1 cellular context compared by ENCODE assay signal in genomic region chr6:46652603-46653438, GRCh38.
TF ChIP-seq lines count a peak whose summit lies in the region.

CYP39A1 (minus strand) TSS chr6:46652818; CDS start chr6:46652582, 236 bp downstream.
SLC25A27 (plus strand) TSS chr6:46652975; CDS start chr6:46653193, 218 bp downstream.

TF ChIP-seq in GM12878, 131 proteins besides CTCF, POLR2A, EP300 and RAD21 (continued from another document and continues in another):
- no peak for TF ChIP-seq TAF1 (IDR thresholded peaks at IDR 0.05; ENCODE audit: borderline replicate concordance, low read depth, low read length)
- no peak for TF ChIP-seq CHD2 (IDR thresholded peaks at IDR 0.05; ENCODE audit: borderline replicate concordance, low read depth, low read length)
- no peak for TF ChIP-seq EGR1 (IDR thresholded peaks at IDR 0.05; ENCODE audit: borderline replicate concordance in 1 of 2, low read depth in 2 of 2, low read length in 2 of 2)
- TF ChIP-seq CREB1 (IDR thresholded peaks at IDR 0.05; ENCODE audit: low read depth): no peak
- 0 out of 2 replicates have a peak, but pooled peaks have one; percentile 56 for TF ChIP-seq LARP7 (IDR thresholded peaks at IDR 0.05)
- TF ChIP-seq HDAC6 (IDR thresholded peaks at IDR 0.05; ENCODE audit: unreplicated experiment): peak; percentile 93
- TF ChIP-seq PBX3 (IDR thresholded peaks at IDR 0.05; ENCODE audit: insufficient replicate concordance, low read depth, low read length): peak; percentile 78
- no peak for TF ChIP-seq ELK1 (IDR thresholded peaks at IDR 0.05; ENCODE audit: low read depth, low read length)
- TF ChIP-seq STAT1 (conservative IDR thresholded peaks at IDR 0.05): no peak
- TF ChIP-seq ZNF592 (IDR thresholded peaks at IDR 0.05): no peak
- TF ChIP-seq E2F4 (IDR thresholded peaks at IDR 0.05; ENCODE audit: low read depth, low read length): no peak
- no peak for TF ChIP-seq KDM1A (IDR thresholded peaks at IDR 0.05; ENCODE audit: borderline replicate concordance)
- TF ChIP-seq IRF4 (IDR thresholded peaks at IDR 0.05; ENCODE audit: low read depth, low read length): no peak
- no peak for TF ChIP-seq REST (IDR thresholded peaks at IDR 0.05; ENCODE audit: low read depth, low read length)
- TF ChIP-seq RELB (IDR thresholded peaks at IDR 0.05; ENCODE audit: low read depth): no peak
- TF ChIP-seq BCLAF1 (IDR thresholded peaks at IDR 0.05): no peak
- no peak for TF ChIP-seq POLR2AphosphoS2 (IDR thresholded peaks at IDR 0.05; ENCODE audit: low read depth, low read length)
- no peak for TF ChIP-seq MLLT1 (IDR thresholded peaks at IDR 0.05)
- peak; percentile 44 for TF ChIP-seq SP1 (IDR thresholded peaks at IDR 0.05; ENCODE audit: low read depth, low read length)
- no peak for TF ChIP-seq HSF1 (IDR thresholded peaks at IDR 0.05; ENCODE audit: low read depth, low read length)
- TF ChIP-seq SREBF1 (IDR thresholded peaks at IDR 0.05; ENCODE audit: low read length): no peak
- TF ChIP-seq IKZF2 (IDR thresholded peaks at IDR 0.05): no peak
- no peak for TF ChIP-seq RUNX3 (IDR thresholded peaks at IDR 0.05; ENCODE audit: low read length)
- TF ChIP-seq TBL1XR1 (IDR thresholded peaks at IDR 0.05; ENCODE audit: low read depth, low read length): no peak
- no peak for TF ChIP-seq BRCA1 (IDR thresholded peaks at IDR 0.05; ENCODE audit: low read depth, low read length)
- no peak for TF ChIP-seq MEF2A (IDR thresholded peaks at IDR 0.05; ENCODE audit: insufficient read depth, low read depth, low read length)
- no peak for TF ChIP-seq NFIC (IDR thresholded peaks at IDR 0.05; ENCODE audit: low read depth, low read length)
- TF ChIP-seq MTA3 (IDR thresholded peaks at IDR 0.05; ENCODE audit: borderline replicate concordance, low read length): no peak
- TF ChIP-seq CHD1 (IDR thresholded peaks at IDR 0.05; ENCODE audit: low read depth, low read length): no peak
- no peak for TF ChIP-seq CHD4 (IDR thresholded peaks at IDR 0.05)
- TF ChIP-seq NRF1 (conservative IDR thresholded peaks at IDR 0.05; ENCODE audit: low read depth, low read length): no peak
- TF ChIP-seq ZBED1 (IDR thresholded peaks at IDR 0.05; ENCODE audit: borderline replicate concordance): no peak
- TF ChIP-seq SMARCA5 (IDR thresholded peaks at IDR 0.05): no peak
- no peak for TF ChIP-seq EZH2 (IDR thresholded peaks at IDR 0.05; ENCODE audit: borderline replicate concordance, control insufficient read depth, low read depth, low read length)
- no peak for TF ChIP-seq CBX3 (IDR thresholded peaks at IDR 0.05; ENCODE audit: borderline replicate concordance, low read depth)
- no peak for TF ChIP-seq ZNF384 (IDR thresholded peaks at IDR 0.05; ENCODE audit: borderline replicate concordance, low read depth, low read length)
- TF ChIP-seq SUZ12 (IDR thresholded peaks at IDR 0.05; ENCODE audit: unreplicated experiment): no peak
